In genomic region chr19:4142916-4143315, GRCh38 we compare ENCODE assay signal across 7 cellular contexts. TPM values are rescaled to one million over a fixed set of nuclear protein-coding genes. Genes with fewer than 3 reads are reported as not detected.
"Had no signal": no experiment of that assay in that cellular context is flagged by ENCODE, and none has a peak within 500 bp of the region (broad histone marks: within the 10 kb centered on the region; RNA-seq: fewer than 3 reads in every experiment).

No MANE protein-coding gene starts in this region.

RNA-seq across cellular contexts. Expression of gene CREB3L3, which starts 10.5 kb away (rescaled TPM):
- total RNA-seq: activated B cell treated with CpG ODN at 0.5 μM for 24 hours; activated CD4-positive, alpha-beta T cell treated with anti-CD3 and anti-CD28 coated beads, Interleukin-2, amount 10 ng/mL, durations not matched to agents 24 days and 14 days; activated naive CD8-positive, alpha-beta T cell treated with anti-CD3 and anti-CD28 coated beads, Interleukin-2, amount 10 ng/mL, durations not matched to agents 7 days and 5 days; bronchial epithelial cell; cardiac muscle cell; T-helper 1 cell treated with Interleukin-12 subunit alpha and Interleukin-12 subunit beta and Interleukin-4 antibody, amounts not matched to agents 30 ng/mL and 1 ng/mL, for 36 hours had no signal
- polyA plus RNA-seq: cardiac muscle cell had no signal

RNA-seq across cellular contexts. Expression of gene ANKRD24, which starts 39.6 kb away (rescaled TPM):
- total RNA-seq: ascending aorta had no signal
